ENCODE assay signal across 8 cellular contexts in the genomic region with DNA sequence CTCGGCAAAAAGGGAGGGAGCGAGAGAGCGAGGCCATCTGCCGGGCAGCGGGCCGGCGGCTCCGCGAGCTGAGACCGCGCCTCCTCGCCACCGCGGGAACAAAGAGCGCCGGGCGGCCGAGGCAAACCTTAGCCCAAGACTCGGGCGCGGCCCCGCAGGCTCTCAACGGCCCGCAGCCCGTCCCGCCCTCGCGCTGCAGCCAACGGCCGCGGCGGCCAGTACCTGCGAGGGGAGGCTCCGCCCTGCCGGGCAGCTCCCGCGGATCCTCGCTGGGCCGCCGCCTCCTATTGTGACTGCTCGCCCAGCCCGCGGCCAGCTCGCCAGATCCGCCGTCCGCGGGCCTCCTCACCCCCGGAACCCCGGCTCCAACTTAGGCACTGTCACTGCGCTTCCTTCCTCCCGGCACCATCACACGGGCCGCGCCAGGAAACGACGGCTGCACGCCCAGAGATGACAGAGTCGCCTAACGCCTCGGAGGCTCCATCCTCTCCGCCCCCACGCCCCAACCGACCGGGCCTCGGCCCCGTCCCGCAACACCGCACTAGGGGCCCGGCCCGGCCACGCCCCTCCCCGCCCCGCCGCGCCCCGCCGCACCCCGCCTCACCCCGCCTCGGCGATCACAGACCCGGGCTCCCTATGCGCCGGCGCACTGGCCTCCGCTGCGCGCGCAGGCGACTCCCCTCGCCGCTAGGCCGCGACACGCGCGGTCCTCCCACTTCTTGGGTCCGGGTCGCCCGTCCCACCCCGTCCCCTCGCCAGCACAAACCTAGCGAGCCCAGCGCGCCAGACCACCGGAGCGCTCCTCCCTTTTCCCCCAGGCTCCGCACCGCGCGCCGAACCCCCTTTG. TPM values are rescaled to one million over a fixed set of nuclear protein-coding genes. Genes with fewer than 3 reads are reported as not detected.
DNase-seq lines count a peak whose midpoint lies in the region; ATAC-seq and TF ChIP-seq lines count a peak whose summit lies in the region.

No MANE protein-coding gene starts in this region.

- peak; percentile 89 for DNase-seq in DMS79 treated with DMSO at 0.1 percent for 48 hours (lab: John Stamatoyannopoulos, UW)
- DNase-seq in Peyer's patch = peak; percentile 86 to 96 (median 96)
- DNase-seq in activated T-helper 1 cell treated with anti-CD3 and anti-CD28 coated beads, Interleukin-2, amount 50 U/mL, for 16 hours (ENCODE audit: low read depth in 1 of 2, low spot score in 1 of 2) = peak; percentile 83 to 91
- peak; percentile 79 to 81 for DNase-seq in fibroblast of lung (ENCODE audit: low read depth in 2 of 2)
- DNase-seq in natural killer cell = peak; percentile 93
- DNase-seq in stimulated activated naive CD4-positive, alpha-beta T cell (lab: John Stamatoyannopoulos, UW) = peak; percentile 85 to 94 (median 90)

- H3K4me1 ChIP-seq in KMS-11 (ENCODE audit: low read depth, poor library complexity, severe bottlenecking) (peaks cover 44% of the 10 kb centered on the region), Peyer's patch (peaks cover 0 to 22% (median 4%) of the 10 kb centered on the region in 4 donors), fibroblast of lung (ENCODE audit: control insufficient read depth, extremely low read depth, insufficient read depth, low read length) (peaks cover 6% of the 10 kb centered on the region)

- H3K36me3 ChIP-seq in KMS-11 (ENCODE audit: insufficient read depth) = no peaks in the 10 kb centered on the region
- H3K36me3 ChIP-seq in Peyer's patch = no peaks in the 10 kb centered on the region
- no peaks in the 10 kb centered on the region for H3K36me3 ChIP-seq in fibroblast of lung (ENCODE audit: control insufficient read depth, insufficient read depth, low read length)

- H3K9ac ChIP-seq in KMS-11 = peak overlapping the region; percentile 76
- peak overlapping the region; percentile 76 for H3K9ac ChIP-seq in fibroblast of lung (ENCODE audit: insufficient read depth, low read length)

- H3K9me3 Mint-ChIP-seq in natural killer cell = no peaks in the 10 kb centered on the region

- TF ChIP-seq POLR2A in Peyer's patch (IDR thresholded peaks at IDR 0.05) = peak; percentile 73 to 74

- H3K9me3 ChIP-seq in Peyer's patch (no peaks in the 10 kb centered on the region), fibroblast of lung (ENCODE audit: control insufficient read depth, insufficient read depth, low read depth, low read length) (no peaks in the 10 kb centered on the region)

- H3K4me2 ChIP-seq in KMS-11 (peak overlapping the region; percentile 72), fibroblast of lung (ENCODE audit: extremely low read depth, insufficient read depth, low read length) (peak overlapping the region; percentile 90)

- TF ChIP-seq CTCF in KMS-11 (conservative IDR thresholded peaks at IDR 0.05; ENCODE audit: low read depth, low read length) = no peak
- peak in 2 of 6 experiments; percentile 13 to 37 for TF ChIP-seq CTCF in Peyer's patch (IDR thresholded peaks at IDR 0.05)
- no peak for TF ChIP-seq CTCF in fibroblast of lung (conservative IDR thresholded peaks at IDR 0.05 in 1 of 2, IDR thresholded peaks at IDR 0.05 in 1 of 2; ENCODE audit: low read depth in 1 of 2, low read length in 2 of 2)
- TF ChIP-seq CTCF in natural killer cell (IDR thresholded peaks at IDR 0.05) = no peak

- H3K27ac ChIP-seq in KMS-11 (peak overlapping the region; percentile 85), Peyer's patch (peak overlapping the region; percentile 94 to 99 (median 97)), fibroblast of lung (ENCODE audit: insufficient read depth, low read length) (peak overlapping the region; percentile 78)

- ATAC-seq in GM21786 (IDR thresholded peaks at IDR 0.05; ENCODE audit: unreplicated experiment) (peak; percentile 63), natural killer cell (peak; percentile 76 to 91 (median 80))

- H3K79me2 ChIP-seq in KMS-11 (ENCODE audit: insufficient read depth, low read depth) (peaks cover 42% of the 10 kb centered on the region), fibroblast of lung (ENCODE audit: control insufficient read depth, insufficient read depth, low read length) (peaks cover 44% of the 10 kb centered on the region)

- no peaks in the 10 kb centered on the region for H3K36me3 Mint-ChIP-seq in natural killer cell

- intact Hi-C loops in natural killer cell (cut with micrococcal nuclease) = loop anchor here (5.0 kb wide), 1 partner anchor 172 kb away; a partner anchor contains a TSS

- H2AFZ ChIP-seq in KMS-11 (ENCODE audit: low read depth) (peak overlapping the region; percentile 66), fibroblast of lung (ENCODE audit: low read length) (peak overlapping the region; percentile 71)

- H3K4me3 ChIP-seq in KMS-11 (IDR thresholded peaks at IDR 0.05; ENCODE audit: insufficient read depth, low read depth, low read length) = no peak overlapping the region
- peak overlapping the region; percentile 76 to 97 (median 85) for H3K4me3 ChIP-seq in Peyer's patch
- peak overlapping the region; percentile 71 to 98 (median 78) for H3K4me3 ChIP-seq in fibroblast of lung (replicated peaks in 1 of 4; ENCODE audit: control extremely low read depth in 1 of 4, insufficient read depth in 1 of 4, low read depth in 3 of 4, low read length in 4 of 4)

- H3K4me3 Mint-ChIP-seq in natural killer cell = peak overlapping the region; percentile 96

- no peaks in the 10 kb centered on the region for H3K27me3 Mint-ChIP-seq in natural killer cell (ENCODE audit: low read depth in 2 of 2)

- H4K20me1 ChIP-seq in KMS-11 (ENCODE audit: insufficient read depth) (no peaks in the 10 kb centered on the region; the same call in 1 of the 2 replicates), fibroblast of lung (ENCODE audit: control insufficient read depth, extremely low read depth, insufficient read depth, low read length) (no peaks in the 10 kb centered on the region)

- H3K27me3 ChIP-seq in KMS-11 (ENCODE audit: insufficient read depth, low read depth) (no peaks in the 10 kb centered on the region), Peyer's patch (no peaks in the 10 kb centered on the region), fibroblast of lung (ENCODE audit: control insufficient read depth, insufficient read depth, low read length) (no peaks in the 10 kb centered on the region)

- peak overlapping the region; percentile 99 for H3K27ac Mint-ChIP-seq in natural killer cell

- H3K4me1 Mint-ChIP-seq in natural killer cell = peaks cover 44% of the 10 kb centered on the region in 2 donors

RNA-seq across cellular contexts. Expression of a gene that starts 0.5 kb away (rescaled TPM):
- total RNA-seq in Peyer's patch = 10 to 100 TPM; 16.5 to 23.9 (median 20.6) TPM
- 7.7 and 8.9 TPM in 2 replicates for total RNA-seq in fibroblast of lung
- polyA plus RNA-seq in fibroblast of lung = 18.4 and 18.8 TPM in 2 replicates
- 8.8 and 10.5 TPM in 2 replicates for polyA plus RNA-seq in fibroblast of lung (2012)
- polyA minus RNA-seq in fibroblast of lung (ENCODE audit: low replicate concordance) = 61.2 and 108 TPM in 2 replicates
- 10 to 100 TPM; 70.9 to 90.0 (median 76.5) TPM for total RNA-seq in natural killer cell
